Comparison of ENCODE assay signal across 12 cellular contexts in genomic region chr12:34403706-34404376, GRCh38.
DNase-seq lines count a peak whose midpoint lies in the region; ATAC-seq and TF ChIP-seq lines count a peak whose summit lies in the region.
"Had no signal": no experiment of that assay in that cellular context is flagged by ENCODE, and none has a peak within 500 bp of the region (broad histone marks: within the 10 kb centered on the region; RNA-seq: fewer than 3 reads in every experiment).

No MANE protein-coding gene starts in this region.

- H3K27me3 ChIP-seq in BE2C (no peaks in the 10 kb centered on the region), RWPE2 (ENCODE audit: insufficient read depth, poor library complexity, severe bottlenecking) (no peaks in the 10 kb centered on the region), heart left ventricle (peaks cover 0 to 7% (median 0%) of the 10 kb centered on the region in 9 donors)
- H3K27me3 ChIP-seq: cardiac muscle cell, SJSA1 had no signal

- H3K9me3 ChIP-seq in BE2C, result no peaks in the 10 kb centered on the region; the same call in 1 of the 2 replicates
- H3K9me3 ChIP-seq in RWPE2 (ENCODE audit: severe bottlenecking), result peaks cover 11% of the 10 kb centered on the region
- H3K9me3 ChIP-seq in heart left ventricle, result peaks cover 0 to 79% (median 42%) of the 10 kb centered on the region in 12 donors

- DNase-seq in BE2C, result peak; percentile 4
- peak; percentile 28 for DNase-seq in RWPE2 (ENCODE audit: low spot score)
- DNase-seq in heart left ventricle, result peak; percentile 2 to 49 (median 10)
- peak; percentile 67 for DNase-seq in posterior vena cava (ENCODE audit: low spot score)
- DNase-seq in NCI-H1930 (lab: John Stamatoyannopoulos, UW), result no peak
- DNase-seq: CD4-positive, CD25-positive, alpha-beta regulatory T cell; NCI-H82 had no signal

- H3K27ac ChIP-seq in RWPE2 (ENCODE audit: poor library complexity, severe bottlenecking) (no peak overlapping the region), heart left ventricle (no peak overlapping the region)
- H3K27ac ChIP-seq: cardiac muscle cell, SJSA1 had no signal

- WGBS in heart left ventricle, 4 donors, result 53 to 58% (median 54%) methylated on average over 19 of the region's 19 CpGs

- no peak overlapping the region for H3K4me3 ChIP-seq in BE2C (ENCODE audit: low read depth, low read length)
- no peak overlapping the region for H3K4me3 ChIP-seq in RWPE2 (ENCODE audit: severe bottlenecking)
- no peak overlapping the region for H3K4me3 ChIP-seq in heart left ventricle
- H3K4me3 ChIP-seq: cardiac muscle cell, SJSA1 had no signal

- TF ChIP-seq CTCF in BE2C (IDR thresholded peaks at IDR 0.05; ENCODE audit: low read depth, low read length) (no peak), RWPE2 (IDR thresholded peaks at IDR 0.05; ENCODE audit: poor library complexity, severe bottlenecking) (no peak), heart left ventricle (IDR thresholded peaks at IDR 0.05) (no peak)

- TF ChIP-seq POLR2A in heart left ventricle (IDR thresholded peaks at IDR 0.05), result no peak

- intact Hi-C loops in heart left ventricle (cut with DNase I), result no loop called here
- intact Hi-C loops in posterior vena cava (cut with DNase I), result no loop called here

- H3K36me3 ChIP-seq in BE2C, result no peaks in the 10 kb centered on the region
- H3K36me3 ChIP-seq in RWPE2 (ENCODE audit: low read depth), result no peaks in the 10 kb centered on the region
- H3K36me3 ChIP-seq in heart left ventricle, result no peaks in the 10 kb centered on the region
- H3K36me3 ChIP-seq: cardiac muscle cell, SJSA1 had no signal

- H3K4me1 ChIP-seq in BE2C (no peaks in the 10 kb centered on the region), RWPE2 (ENCODE audit: insufficient read depth, poor library complexity, severe bottlenecking) (no peaks in the 10 kb centered on the region), heart left ventricle (no peaks in the 10 kb centered on the region)
- H3K4me1 ChIP-seq: SJSA1 had no signal

- no peak for ATAC-seq in RWPE2 (ENCODE audit: low read depth)
- no peak for ATAC-seq in heart left ventricle
- no peak for ATAC-seq in GM19455 (IDR thresholded peaks at IDR 0.05; ENCODE audit: unreplicated experiment)
- ATAC-seq in HG03469 (IDR thresholded peaks at IDR 0.05; ENCODE audit: unreplicated experiment), result no peak
- no peak for ATAC-seq in GM21528 (IDR thresholded peaks at IDR 0.05; ENCODE audit: low FRiP score, unreplicated experiment)

Comparison
In these comparisons a context has a peak if more than half of its experiments do, and no peak if none do; other contexts are left out.
1. DNase-seq: peak in BE2C (single experiment), RWPE2 (single experiment), heart left ventricle (5 of 5) and posterior vena cava (single experiment); none in NCI-H1930 (0 of 2).